24 cellular contexts compared by ENCODE assay signal in the genomic region with DNA sequence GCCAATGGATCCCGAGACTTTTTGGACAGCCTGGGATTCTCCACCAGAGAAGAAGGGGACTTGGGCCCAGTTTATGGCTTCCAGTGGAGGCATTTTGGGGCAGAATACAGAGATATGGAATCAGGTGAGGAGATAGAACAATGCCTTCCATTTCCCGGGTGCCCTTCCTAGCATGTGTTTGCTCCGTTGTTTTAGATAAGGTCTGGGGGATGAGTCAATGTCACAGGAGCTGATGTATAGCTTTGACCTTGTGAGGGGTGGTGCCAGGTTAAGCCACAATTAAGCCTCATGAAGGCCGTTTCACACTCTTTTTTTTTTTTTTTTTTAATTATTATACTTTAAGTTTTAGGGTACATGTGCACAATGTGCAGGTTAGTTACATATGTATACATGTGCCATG.
"Had no signal": no experiment of that assay in that cellular context is flagged by ENCODE, and none has a peak within 500 bp of the region (broad histone marks: within the 10 kb centered on the region; RNA-seq: fewer than 3 reads in every experiment).

No MANE protein-coding gene starts in this region.

- H3K36me3 Mint-ChIP-seq: IgD-negative memory B cell had no signal

- DNase-seq: Karpas-422, KG1, MM.1S, NCI-H1092 treated with DMSO at 0.1 percent for 48 hours, NCI-H1436, NCI-H187, NCI-H2029, NCI-H2081 treated with DMSO at 0.1 percent for 48 hours, NCI-H2171, NCI-H226, NCI-H446, NCI-H510A, NCI-H524 treated with DMSO at 0.1 percent for 48 hours, NCI-H69, NCI-H774, Right ventricle myocardium superior, RPMI8226, SIG-M5 had no signal

- H3K9me3 Mint-ChIP-seq: IgD-negative memory B cell had no signal

- H3K27me3 ChIP-seq: SJSA1 had no signal

- FAIRE-seq: HTR-8/SVneo, RCC 7860 had no signal

- H3K27ac ChIP-seq: HL-60, SJSA1, SK-N-MC had no signal

- H3K4me3 ChIP-seq: SJSA1, SK-N-MC had no signal
